In genomic region chr2:66582364-66582974, GRCh38 we compare ENCODE assay signal across 15 cellular contexts.
DNase-seq lines count a peak whose midpoint lies in the region; ATAC-seq and TF ChIP-seq lines count a peak whose summit lies in the region.
"Had no signal": no experiment of that assay in that cellular context is flagged by ENCODE, and none has a peak within 500 bp of the region (broad histone marks: within the 10 kb centered on the region; RNA-seq: fewer than 3 reads in every experiment).

No MANE protein-coding gene starts in this region.

- peak overlapping the region; percentile 38 for H3K4me3 ChIP-seq in astrocyte of the spinal cord (ENCODE audit: low read depth, low read length)
- peak overlapping the region; percentile 64; the same call in 1 of the 2 replicates for H3K4me3 ChIP-seq in iPS-20b (ENCODE audit: low read length)
- peak overlapping the region in 3 of 4 donors; percentile 27 to 47 (median 40) for H3K4me3 ChIP-seq in stomach

- H3K27ac ChIP-seq in iPS-20b (ENCODE audit: low read length) (no peak overlapping the region), stomach (peak overlapping the region in 4 of 5 donors; percentile 84 to 94 (median 86))
- H3K27ac ChIP-seq: BLaER1 had no signal

- H3K27me3 ChIP-seq in iPS-20b (ENCODE audit: insufficient read depth, low read length) (peaks cover 84% of the 10 kb centered on the region), stomach (peaks cover 1 to 73% (median 61%) of the 10 kb centered on the region in 3 donors)

- no peak for DNase-seq in astrocyte of the spinal cord (ENCODE audit: low read depth, low spot score)
- no peak for DNase-seq in stomach
- no peak for DNase-seq in NCI-H524 (lab: John Stamatoyannopoulos, UW)
- DNase-seq in NCI-H446 treated with DMSO at 0.1 percent for 48 hours (lab: John Stamatoyannopoulos, UW) = no peak
- DNase-seq: activated CD4-positive, CD25-positive, alpha-beta regulatory T cell treated with anti-CD3 and anti-CD28 coated beads, Interleukin-2, amount 50 U/mL, for 72 hours; dermis blood vessel endothelial cell; kidney glomerular epithelial cell; NCI-H1417; NCI-H226; OCI-M1 had no signal

- no peak for ATAC-seq in activated CD4-positive, CD25-positive, alpha-beta regulatory T cell treated with anti-CD3 and anti-CD28 coated beads, Interleukin-2, amount 50 U/mL, for 24 hours
- ATAC-seq in HG03196 (IDR thresholded peaks at IDR 0.05; ENCODE audit: unreplicated experiment) = no peak

- peaks cover 7% of the 10 kb centered on the region; the same call in 1 of the 2 replicates for H3K4me1 ChIP-seq in ES-I3 (ENCODE audit: insufficient read depth, low read length)
- peaks cover 21% of the 10 kb centered on the region for H3K4me1 ChIP-seq in iPS-20b (ENCODE audit: insufficient read depth, low read length)
- H3K4me1 ChIP-seq in stomach = peaks cover 3 to 22% (median 16%) of the 10 kb centered on the region in 4 donors
- H3K4me1 ChIP-seq: BLaER1 had no signal

- peak overlapping the region; percentile 39; the same call in 1 of the 2 replicates for H3K9ac ChIP-seq in ES-I3 (ENCODE audit: low read depth, low read length)
- H3K9ac ChIP-seq in iPS-20b (ENCODE audit: low read depth, low read length) = no peak overlapping the region
- H3K9ac ChIP-seq: BLaER1 had no signal

- intact Hi-C loops in stomach (cut with DNase I; ENCODE audit: low total_unique reads) = no loop called here

- WGBS in stomach, 5 donors = 40 to 62% (median 49%) methylated on average over 19 of the region's 19 CpGs

- TF ChIP-seq EP300 in stomach (IDR thresholded peaks at IDR 0.05) = no peak

- in situ Hi-C loops in astrocyte of the spinal cord (cut with HindIII; ENCODE audit: low sequenced_read_pairs) = no loop called here

- H3K9me3 ChIP-seq in ES-I3 (ENCODE audit: control insufficient read depth, insufficient read depth, low read length) (no peaks in the 10 kb centered on the region), iPS-20b (ENCODE audit: insufficient read depth, low read depth, low read length) (no peaks in the 10 kb centered on the region; the same call in 1 of the 2 replicates), stomach (no peaks in the 10 kb centered on the region)

- TF ChIP-seq CTCF in astrocyte of the spinal cord (IDR thresholded peaks at IDR 0.05; ENCODE audit: low read depth, low read length) (no peak), stomach (IDR thresholded peaks at IDR 0.05) (no peak)

- H3K36me3 ChIP-seq in ES-I3 (ENCODE audit: insufficient read depth, low read length) (no peaks in the 10 kb centered on the region), iPS-20b (ENCODE audit: insufficient read depth, low read depth, low read length) (no peaks in the 10 kb centered on the region), stomach (no peaks in the 10 kb centered on the region)
- H3K36me3 ChIP-seq: BLaER1 had no signal

- no peak for TF ChIP-seq POLR2A in stomach (IDR thresholded peaks at IDR 0.05)
